ENCODE assay signal across 1 cellular context in genomic region chr20:48795732-48796131, GRCh38.
TF ChIP-seq lines count a peak whose summit lies in the region.

No MANE protein-coding gene starts in this region.

TF ChIP-seq in H1, 55 proteins besides CTCF, POLR2A, EP300 and RAD21:
- no peak for TF ChIP-seq ZNF274 (IDR thresholded peaks at IDR 0.05; ENCODE audit: borderline replicate concordance, extremely low read depth, low read length)
- no peak for TF ChIP-seq POU5F1 (IDR thresholded peaks at IDR 0.05; ENCODE audit: low read depth, low read length)
- no peak for TF ChIP-seq CEBPB (IDR thresholded peaks at IDR 0.05; ENCODE audit: low read depth, low read length)
- TF ChIP-seq SP1 (IDR thresholded peaks at IDR 0.05; ENCODE audit: low read depth, low read length), result no peak
- TF ChIP-seq TEAD4 (IDR thresholded peaks at IDR 0.05; ENCODE audit: low read depth, low read length), result no peak
- TF ChIP-seq MAX (IDR thresholded peaks at IDR 0.05), result no peak
- no peak for TF ChIP-seq HDAC2 (IDR thresholded peaks at IDR 0.05; ENCODE audit: borderline replicate concordance in 1 of 2, low read depth in 2 of 2, low read length in 2 of 2)
- TF ChIP-seq HDAC6 (IDR thresholded peaks at IDR 0.05; ENCODE audit: low read depth, low read length), result no peak
